17 cellular contexts compared by ENCODE assay signal in genomic region chr15:39657181-39657580, GRCh38.
"Had no signal": no experiment of that assay in that cellular context is flagged by ENCODE, and none has a peak within 500 bp of the region (broad histone marks: within the 10 kb centered on the region; RNA-seq: fewer than 3 reads in every experiment).

No MANE protein-coding gene starts in this region.

- H3K36me3 ChIP-seq: colonic mucosa, ovary, right lobe of liver, spleen, stomach, thoracic aorta had no signal

- H3K4me1 ChIP-seq: colonic mucosa, right lobe of liver, spleen, stomach had no signal

- H3K27ac Mint-ChIP-seq: activated CD8-positive, alpha-beta T cell treated with anti-CD3 and anti-CD28 coated beads for 36 hours; T-helper 17 cell; WTC11 had no signal

- H3K9me3 ChIP-seq: colonic mucosa, ovary, right lobe of liver, spleen, stomach, thoracic aorta had no signal

- H3K4me3 Mint-ChIP-seq: activated CD8-positive, alpha-beta T cell treated with anti-CD3 and anti-CD28 coated beads for 36 hours; activated T-cell treated with anti-CD3 and anti-CD28 coated beads, Interleukin-2, amount 50 U/mL, for 4 hours; neural crest cell; T-helper 17 cell; WTC11 had no signal

- H3K4me3 ChIP-seq: colonic mucosa, ovary, right lobe of liver, spleen, stomach, thoracic aorta had no signal

- H3K27me3 Mint-ChIP-seq: T-helper 17 cell had no signal

- H3K9me3 Mint-ChIP-seq: activated CD8-positive, alpha-beta T cell treated with anti-CD3 and anti-CD28 coated beads for 36 hours; activated T-cell treated with anti-CD3 and anti-CD28 coated beads, Interleukin-2, amount 50 U/mL, for 4 hours had no signal

- DNase-seq: activated CD4-positive, alpha-beta T cell treated with anti-CD3 and anti-CD28 coated beads for 48 hours; activated CD8-positive, alpha-beta T cell treated with anti-CD3 and anti-CD28 coated beads for 36 hours; activated effector memory CD4-positive, alpha-beta T cell treated with Interleukin-2 at 50 U/mL for 16 hours; activated naive CD4-positive, alpha-beta T cell treated with anti-CD3 and anti-CD28 coated beads, Interleukin-2, amount 50 U/mL, for 16 hours; activated T-cell treated with anti-CD3 and anti-CD28 coated beads, Interleukin-2, amount 50 U/mL, for 4 hours; colonic mucosa; hippocampal formation; left ventricle myocardium superior; ovary; right lobe of liver; spleen; stimulated activated CD4-positive, alpha-beta T cell treated with anti-CD3 and anti-CD28 coated beads, Interleukin-1b, Interleukin-23, amount 100 ng/mL, for 48 hours; stomach; T-helper 17 cell had no signal

- ATAC-seq: activated CD8-positive, alpha-beta T cell treated with anti-CD3 and anti-CD28 coated beads for 36 hours; activated T-cell treated with anti-CD3 and anti-CD28 coated beads, Interleukin-2, amount 50 U/mL, for 4 hours; left ventricle myocardium superior; right lobe of liver; T-helper 17 cell; WTC11 had no signal

- H3K27me3 ChIP-seq: colonic mucosa, ovary, right lobe of liver, spleen, stomach had no signal

- H3K27ac ChIP-seq: colonic mucosa, ovary, right lobe of liver, spleen, stomach, thoracic aorta had no signal
